Comparison of ENCODE assay signal across 1 cellular context in genomic region chr10:22737587-22737986, GRCh38.
A peak's percentile ranks its signal among the peaks of the same experiment; 100 is the strongest.
TF ChIP-seq lines count a peak whose summit lies in the region.

No MANE protein-coding gene starts in this region.

TF ChIP-seq in K562, 482 proteins besides CTCF, POLR2A, EP300 and RAD21 (continued from another document):
- TF ChIP-seq MGA (IDR thresholded peaks at IDR 0.05) (peak; percentile 86), TRIM24 (IDR thresholded peaks at IDR 0.05) (peak; percentile 70 to 81), JUND (IDR thresholded peaks at IDR 0.05; ENCODE audit: borderline replicate concordance, low read depth, low read length) (peak; percentile 70; the same call in 1 of the 2 replicates), JUND (tag; IDR thresholded peaks at IDR 0.05; ENCODE audit: borderline replicate concordance, low read depth, low read length) (peak; percentile 63; the same call in 1 of the 3 replicates), ZNF592 (IDR thresholded peaks at IDR 0.05) (0 out of 2 replicates have a peak, but pooled peaks have one; percentile 54), JUN (IDR thresholded peaks at IDR 0.05; ENCODE audit: borderline replicate concordance, low read depth, low read length) (peak; percentile 46; the same call in 1 of the 2 replicates), JUN (CRISPR knock-in tag; IDR thresholded peaks at IDR 0.05; ENCODE audit: borderline replicate concordance) (no peak), IRF9 (tag; IDR thresholded peaks at IDR 0.05) (peak; percentile 51; the same call in 1 of the 2 replicates), CLOCK (CRISPR knock-in tag; IDR thresholded peaks at IDR 0.05; ENCODE audit: borderline replicate concordance) (no peak), MAFK (IDR thresholded peaks at IDR 0.05; ENCODE audit: low read length) (peak; percentile 59; the same call in 1 of the 2 replicates), C11orf30 (IDR thresholded peaks at IDR 0.05; ENCODE audit: low read depth) (peak; percentile 88), MAFF (IDR thresholded peaks at IDR 0.05; ENCODE audit: low read length) (peak; percentile 76), CEBPB (tag; IDR thresholded peaks at IDR 0.05) (peak; percentile 98), CEBPG (CRISPR knock-in tag; IDR thresholded peaks at IDR 0.05) (peak; percentile 75), CEBPG (tag; conservative IDR thresholded peaks at IDR 0.05 in 1 of 2, IDR thresholded peaks at IDR 0.05 in 1 of 2) (peak; percentile 88 to 95), ZNF316 (IDR thresholded peaks at IDR 0.05) (peak; percentile 92), EP400 (IDR thresholded peaks at IDR 0.05) (0 out of 2 replicates have a peak, but pooled peaks have one; percentile 22), CTBP1 (IDR thresholded peaks at IDR 0.05; ENCODE audit: borderline replicate concordance) (no peak), HLTF (IDR thresholded peaks at IDR 0.05) (no peak), ZNF766 (CRISPR knock-in tag; conservative IDR thresholded peaks at IDR 0.05) (peak; percentile 98), ZNF253 (CRISPR knock-in tag; conservative IDR thresholded peaks at IDR 0.05) (no peak), NFE2 (IDR thresholded peaks at IDR 0.05; ENCODE audit: low read depth) (peak; percentile 87), HDAC2 (IDR thresholded peaks at IDR 0.05) (no peak), TEAD4 (IDR thresholded peaks at IDR 0.05; ENCODE audit: low read length) (no peak), TEAD4 (CRISPR knock-in tag; IDR thresholded peaks at IDR 0.05; ENCODE audit: borderline replicate concordance) (no peak), FOSL1 (tag; conservative IDR thresholded peaks at IDR 0.05) (peak; percentile 68), CBX3 (IDR thresholded peaks at IDR 0.05; ENCODE audit: borderline replicate concordance in 1 of 2, low read length in 2 of 2) (0 out of 3 replicates have a peak, but pooled peaks of 1 of the 2 experiments have one; percentile 36), L3MBTL2 (IDR thresholded peaks at IDR 0.05) (peak; percentile 81), IRF2 (CRISPR knock-in tag; IDR thresholded peaks at IDR 0.05) (no peak), ZZZ3 (IDR thresholded peaks at IDR 0.05) (no peak), MYC (IDR thresholded peaks at IDR 0.05; ENCODE audit: low read depth, low read length) (peak; percentile 49; the same call in 1 of the 2 replicates), MYC (CRISPR knock-in tag; IDR thresholded peaks at IDR 0.05; ENCODE audit: borderline replicate concordance, low read depth) (no peak), CBFA2T2 (conservative IDR thresholded peaks at IDR 0.05) (0 out of 2 replicates have a peak, but pooled peaks have one; percentile 20), DPF2 (IDR thresholded peaks at IDR 0.05) (peak; percentile 72), FOS (IDR thresholded peaks at IDR 0.05; ENCODE audit: extremely low read depth, insufficient read length) (peak; percentile 2), CBFA2T3 (IDR thresholded peaks at IDR 0.05) (0 out of 2 replicates have a peak, but pooled peaks have one; percentile 26), MLX (CRISPR knock-in tag; conservative IDR thresholded peaks at IDR 0.05) (no peak), ZC3H8 (IDR thresholded peaks at IDR 0.05) (no peak), MTA2 (IDR thresholded peaks at IDR 0.05; ENCODE audit: low read depth) (0 out of 2 replicates have a peak, but pooled peaks have one; percentile 18), ATF3 (IDR thresholded peaks at IDR 0.05) (peak; percentile 75), ATF3 (CRISPR knock-in tag; conservative IDR thresholded peaks at IDR 0.05) (no peak), DACH1 (IDR thresholded peaks at IDR 0.05; ENCODE audit: partially characterized antibody) (peak; percentile 42), TFAP4 (CRISPR knock-in tag; IDR thresholded peaks at IDR 0.05; ENCODE audit: borderline replicate concordance) (peak; percentile 77), ARID1B (IDR thresholded peaks at IDR 0.05) (peak; percentile 48)
